1 cellular context compared by ENCODE assay signal in the genomic region with DNA sequence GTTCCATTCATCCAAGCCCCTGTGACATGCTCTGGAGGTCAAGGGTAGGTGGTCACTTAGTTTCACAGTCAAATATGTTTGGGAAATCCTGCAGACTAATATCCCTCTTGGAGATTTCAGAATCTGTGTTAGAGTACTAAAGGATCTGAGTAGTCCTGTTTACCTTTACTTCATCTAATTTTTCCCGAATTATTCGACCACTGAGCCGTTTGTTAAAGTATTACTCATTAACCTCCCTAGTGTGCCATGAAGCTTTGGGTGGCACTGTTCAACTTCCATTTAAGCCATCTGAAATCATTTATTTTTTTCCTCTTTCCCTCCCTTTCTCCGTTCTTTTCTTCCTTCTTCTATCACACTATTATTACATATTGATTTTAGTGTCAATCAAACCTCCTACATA.
TF ChIP-seq lines count a peak whose summit lies in the region.

No MANE protein-coding gene starts in this region.

TF ChIP-seq in IMR-90, 13 proteins besides CTCF, POLR2A, EP300 and RAD21:
- TF ChIP-seq CEBPB (IDR thresholded peaks at IDR 0.05; ENCODE audit: low read depth, low read length) (no peak), MAFK (IDR thresholded peaks at IDR 0.05; ENCODE audit: low read depth, low read length) (no peak), USF2 (IDR thresholded peaks at IDR 0.05; ENCODE audit: low read depth, low read length) (no peak), FOS (IDR thresholded peaks at IDR 0.05; ENCODE audit: low read depth, low read length) (no peak), BHLHE40 (IDR thresholded peaks at IDR 0.05; ENCODE audit: low read depth, low read length) (no peak), RCOR1 (IDR thresholded peaks at IDR 0.05; ENCODE audit: insufficient replicate concordance, low read length) (no peak), RFX5 (IDR thresholded peaks at IDR 0.05; ENCODE audit: low read depth, low read length) (no peak), NFE2L2 (IDR thresholded peaks at IDR 0.05; ENCODE audit: low read depth, low read length) (no peak)
